21 cellular contexts compared by ENCODE assay signal in genomic region chr19:2586196-2586595, GRCh38.
"Had no signal": no experiment of that assay in that cellular context is flagged by ENCODE, and none has a peak within 500 bp of the region (broad histone marks: within the 10 kb centered on the region; RNA-seq: fewer than 3 reads in every experiment).

No MANE protein-coding gene starts in this region.

- ATAC-seq: activated CD8-positive, alpha-beta T cell treated with anti-CD3 and anti-CD28 coated beads for 36 hours; activated naive CD4-positive, alpha-beta T cell treated with anti-CD3 and anti-CD28 coated beads, Interleukin-2, amount 50 U/mL, for 72 hours; activated T-cell treated with anti-CD3 and anti-CD28 coated beads, Interleukin-2, amount 50 U/mL, for 4 hours; activated T-helper 17 cell treated with anti-CD3 and anti-CD28 coated beads, Interleukin-2, amount 50 U/mL, for 72 hours; left ventricle myocardium superior; right cardiac atrium; stimulated activated naive CD8-positive, alpha-beta T cell treated with anti-CD3 and anti-CD28 coated beads, Interleukin-15, Interleukin-2, amounts not matched to agents 100 U/mL and 50 U/mL, for 24 hours; T-helper 17 cell; upper lobe of right lung had no signal

- H3K36me3 ChIP-seq: breast epithelium, thoracic aorta, upper lobe of right lung had no signal

- H3K27me3 ChIP-seq: breast epithelium, upper lobe of right lung had no signal

- H3K9me3 ChIP-seq: breast epithelium, thoracic aorta, upper lobe of right lung had no signal

- H3K4me3 ChIP-seq: breast epithelium, thoracic aorta, upper lobe of right lung had no signal

- H3K4me1 Mint-ChIP-seq: activated CD4-positive, alpha-beta T cell treated with anti-CD3 and anti-CD28 coated beads, Interleukin-2, amount 10 ng/mL, durations not matched to agents 7 days and 5 days; activated T-helper 17 cell treated with anti-CD3 and anti-CD28 coated beads, Interleukin-2, amount 50 U/mL, for 72 hours; central memory CD8-positive, alpha-beta T cell had no signal

- H3K4me1 ChIP-seq: breast epithelium had no signal

- DNase-seq: activated CD4-positive, alpha-beta T cell treated with anti-CD3 and anti-CD28 coated beads, Interleukin-2, amount 10 ng/mL, durations not matched to agents 7 days and 5 days; activated CD4-positive, CD25-positive, alpha-beta regulatory T cell treated with anti-CD3 and anti-CD28 coated beads, Interleukin-2, amount 50 U/mL, for 72 hours; activated CD8-positive, alpha-beta T cell treated with anti-CD3 and anti-CD28 coated beads for 36 hours; activated naive CD4-positive, alpha-beta T cell; activated T-cell treated with anti-CD3 and anti-CD28 coated beads, Interleukin-2, amount 50 U/mL, for 4 hours; effector CD8-positive, alpha-beta T cell; glutamatergic neuron; left ventricle myocardium superior; naive B cell; stimulated activated CD4-positive, alpha-beta T cell treated with anti-CD3 and anti-CD28 coated beads, Interleukin-12 subunit alpha, Interleukin-12 subunit beta, amount 100 ng/mL, for 4 hours; stimulated activated CD4-positive, alpha-beta T cell treated with anti-CD3 and anti-CD28 coated beads, Interleukin-4, amount 100 ng/mL, for 1 hour; stimulated activated naive CD8-positive, alpha-beta T cell treated with anti-CD3 and anti-CD28 coated beads, Interleukin-15, Interleukin-2, amounts not matched to agents 100 U/mL and 50 U/mL, for 24 hours; T-helper 17 cell; upper lobe of right lung had no signal

- H3K27me3 Mint-ChIP-seq: activated CD8-positive, alpha-beta T cell treated with anti-CD3 and anti-CD28 coated beads for 36 hours; naive B cell; T-helper 17 cell had no signal

- H3K27ac Mint-ChIP-seq: activated CD4-positive, alpha-beta T cell treated with anti-CD3 and anti-CD28 coated beads, Interleukin-2, amount 10 ng/mL, durations not matched to agents 7 days and 5 days; activated CD8-positive, alpha-beta T cell treated with anti-CD3 and anti-CD28 coated beads for 36 hours; activated naive CD4-positive, alpha-beta T cell treated with anti-CD3 and anti-CD28 coated beads, Interleukin-2, amount 50 U/mL, for 72 hours; activated T-helper 17 cell treated with anti-CD3 and anti-CD28 coated beads, Interleukin-2, amount 50 U/mL, for 72 hours; T-helper 17 cell had no signal

- H3K4me3 Mint-ChIP-seq: activated CD4-positive, alpha-beta T cell treated with anti-CD3 and anti-CD28 coated beads, Interleukin-2, amount 10 ng/mL, durations not matched to agents 7 days and 5 days; activated CD8-positive, alpha-beta T cell treated with anti-CD3 and anti-CD28 coated beads for 36 hours; activated T-cell treated with anti-CD3 and anti-CD28 coated beads, Interleukin-2, amount 50 U/mL, for 4 hours; activated T-helper 17 cell treated with anti-CD3 and anti-CD28 coated beads, Interleukin-2, amount 50 U/mL, for 72 hours; central memory CD8-positive, alpha-beta T cell; naive B cell; neural crest cell; T-helper 17 cell had no signal

- H3K27ac ChIP-seq: breast epithelium, upper lobe of right lung had no signal

- H3K9me3 Mint-ChIP-seq: central memory CD8-positive, alpha-beta T cell had no signal
